13 cellular contexts compared by ENCODE assay signal in the genomic region with DNA sequence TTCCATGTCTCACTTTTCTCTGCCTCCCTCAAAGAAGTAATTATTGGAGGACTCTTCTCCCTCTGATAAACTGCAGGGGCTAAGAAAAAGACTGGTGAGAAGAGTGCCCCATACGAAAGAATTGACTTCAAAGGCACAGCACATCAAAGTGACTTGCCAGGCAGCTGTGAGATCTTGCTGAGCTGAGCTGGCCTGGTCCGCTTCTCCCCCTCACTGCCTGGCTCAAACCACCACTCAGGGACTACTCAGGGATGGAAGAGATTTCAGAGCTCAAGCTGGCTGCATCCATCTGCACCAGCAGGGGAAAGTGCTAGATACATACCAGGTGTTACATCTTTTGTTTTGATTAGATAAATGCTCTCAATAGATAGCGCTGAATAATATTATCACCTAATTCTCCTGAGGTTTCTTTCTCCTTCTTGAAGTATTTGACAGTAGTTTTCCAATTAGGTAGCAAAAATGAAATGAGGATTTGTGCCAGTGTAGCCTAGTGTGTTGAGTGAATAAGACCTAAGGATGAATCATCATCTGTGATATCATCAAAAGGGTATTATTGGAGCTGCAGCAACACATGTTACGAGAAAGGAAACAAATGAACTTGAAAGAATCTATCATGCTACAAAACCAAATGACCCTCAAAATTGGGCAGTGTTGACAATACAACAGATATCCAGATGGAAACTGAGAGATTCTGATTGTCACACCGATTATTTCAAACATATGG.
DNase-seq lines count a peak whose midpoint lies in the region; ATAC-seq, FAIRE-seq and TF ChIP-seq lines count a peak whose summit lies in the region.
"Had no signal": no experiment of that assay in that cellular context is flagged by ENCODE, and none has a peak within 500 bp of the region (broad histone marks: within the 10 kb centered on the region; RNA-seq: fewer than 3 reads in every experiment).

No MANE protein-coding gene starts in this region.

- H3K4me3 Mint-ChIP-seq in activated CD8-positive, alpha-beta T cell treated with anti-CD3 and anti-CD28 coated beads, Interleukin-2, amount 10 ng/mL, durations not matched to agents 7 days and 5 days = no peak overlapping the region

- H3K27ac ChIP-seq in SK-N-SH (ENCODE audit: low read depth in 2 of 2, low read length in 1 of 2) = no peak overlapping the region
- H3K27ac ChIP-seq: KMS-11, pancreas had no signal

- H3K4me1 ChIP-seq in SK-N-SH (ENCODE audit: control insufficient read depth in 1 of 2, insufficient read depth in 2 of 2, low read depth in 1 of 2, low read length in 1 of 2) = no peaks in the 10 kb centered on the region
- H3K4me1 ChIP-seq: pancreas had no signal

- H3F3A ChIP-seq in SK-N-SH (replicated peaks; ENCODE audit: insufficient read depth) = no peaks in the 10 kb centered on the region

- DNase-seq in SK-N-SH = no peak
- DNase-seq in astrocyte of the spinal cord (ENCODE audit: low read depth, low spot score) = peak; percentile 53
- DNase-seq in iPS DF 19.7 (ENCODE audit: low read depth, low spot score) = peak; percentile 1
- peak; percentile 3 for DNase-seq in urothelium cell line (ENCODE audit: low spot score)
- no peak for DNase-seq in activated CD8-positive, alpha-beta T cell treated with anti-CD3 and anti-CD28 coated beads, Interleukin-2, amount 10 ng/mL, durations not matched to agents 7 days and 5 days
- no peak for DNase-seq in NCI-H2227 treated with DMSO at 0.1 percent for 48 hours (lab: John Stamatoyannopoulos, UW)
- no peak for DNase-seq in stimulated activated CD4-positive, alpha-beta T cell treated with anti-CD3 and anti-CD28 coated beads, Interleukin-4, amount 100 ng/mL, for 1 hour
- DNase-seq: activated naive CD4-positive, alpha-beta T cell; NCI-H187 treated with DMSO at 0.1 percent for 48 hours; NK-92 treated with Interleukin-12 subunit alpha and Interleukin-12 subunit beta, amount 100 ng/mL, for 24 hours; pancreas had no signal

- 72% methylated on average over 5 of the region's 5 CpGs for WGBS in SK-N-SH (ENCODE audit: low lambda C conversion rate)

- CTCF ChIA-PET in SK-N-SH (lab: Yijun Ruan, JAX) = interaction anchor here (1.0 kb wide), 1 partner anchor 8 kb away, joined by 3 read pairs; no protein-coding TSS in a partner anchor
- CTCF ChIA-PET in activated CD8-positive, alpha-beta T cell treated with anti-CD3 and anti-CD28 coated beads, Interleukin-2, amount 10 ng/mL, durations not matched to agents 7 days and 5 days (lab: Charles Lee) = no interaction called here

- H3K4me1 Mint-ChIP-seq in activated CD8-positive, alpha-beta T cell treated with anti-CD3 and anti-CD28 coated beads, Interleukin-2, amount 10 ng/mL, durations not matched to agents 7 days and 5 days (ENCODE audit: low read depth) = no peaks in the 10 kb centered on the region

- H2AFZ ChIP-seq in SK-N-SH (ENCODE audit: low read depth) = no peak overlapping the region

- in situ Hi-C loops in astrocyte of the spinal cord (cut with HindIII; ENCODE audit: low sequenced_read_pairs) = no loop called here

- no peaks in the 10 kb centered on the region for H3K36me3 ChIP-seq in SK-N-SH (replicated peaks in 1 of 2; ENCODE audit: control insufficient read depth in 1 of 2, insufficient read depth in 2 of 2, low read length in 1 of 2)
- H3K36me3 ChIP-seq: pancreas had no signal

- TF ChIP-seq CTCF in SK-N-SH (IDR thresholded peaks at IDR 0.05) (no peak), astrocyte of the spinal cord (IDR thresholded peaks at IDR 0.05; ENCODE audit: low read depth, low read length) (no peak)

- no peaks in the 10 kb centered on the region for H3K79me2 ChIP-seq in SK-N-SH (ENCODE audit: insufficient read depth)

- ATAC-seq in SK-N-SH treated with all-trans-retinoic acid at 6 μM for 48 hours = no peak
- ATAC-seq in activated CD8-positive, alpha-beta T cell treated with anti-CD3 and anti-CD28 coated beads, Interleukin-2, amount 10 ng/mL, durations not matched to agents 7 days and 5 days = no peak
- ATAC-seq: pancreas had no signal

- no peak for TF ChIP-seq EP300 in SK-N-SH (IDR thresholded peaks at IDR 0.05; ENCODE audit: borderline replicate concordance in 1 of 2, low read depth in 1 of 2, low read length in 1 of 2)

- no peaks in the 10 kb centered on the region for H3K36me3 Mint-ChIP-seq in activated CD8-positive, alpha-beta T cell treated with anti-CD3 and anti-CD28 coated beads, Interleukin-2, amount 10 ng/mL, durations not matched to agents 7 days and 5 days (ENCODE audit: low read depth)

- H3K9me3 ChIP-seq in SK-N-SH = no peaks in the 10 kb centered on the region
- H3K9me3 ChIP-seq: pancreas had no signal

- POLR2A ChIA-PET in SK-N-SH (lab: Yijun Ruan, JAX) = no interaction called here
- POLR2A ChIA-PET in activated CD8-positive, alpha-beta T cell treated with anti-CD3 and anti-CD28 coated beads, Interleukin-2, amount 10 ng/mL, durations not matched to agents 7 days and 5 days (lab: Charles Lee) = no interaction called here

- H3K4me3 ChIP-seq in SK-N-SH (ENCODE audit: low read depth in 2 of 2, low read length in 1 of 2) (no peak overlapping the region), astrocyte of the spinal cord (ENCODE audit: low read depth, low read length) (no peak overlapping the region)
- H3K4me3 ChIP-seq: pancreas had no signal

- H3K27ac Mint-ChIP-seq in activated CD8-positive, alpha-beta T cell treated with anti-CD3 and anti-CD28 coated beads, Interleukin-2, amount 10 ng/mL, durations not matched to agents 7 days and 5 days = no peak overlapping the region

- H3K27me3 ChIP-seq in SK-N-SH (ENCODE audit: insufficient read depth) = no peaks in the 10 kb centered on the region
- H3K27me3 ChIP-seq: pancreas had no signal

- H4K20me1 ChIP-seq in SK-N-SH (ENCODE audit: insufficient read depth) = no peaks in the 10 kb centered on the region

- no peak overlapping the region for H3K9ac ChIP-seq in SK-N-SH
- H3K9ac ChIP-seq: KMS-11 had no signal

- H3K9me2 ChIP-seq in SK-N-SH = no peaks in the 10 kb centered on the region

- FAIRE-seq in urothelium cell line (lab: Jason Lieb, UNC) = no peak
- FAIRE-seq: pancreas had no signal

- H3K27me3 Mint-ChIP-seq in activated CD8-positive, alpha-beta T cell treated with anti-CD3 and anti-CD28 coated beads, Interleukin-2, amount 10 ng/mL, durations not matched to agents 7 days and 5 days (ENCODE audit: low read depth) = peaks cover 2% of the 10 kb centered on the region

- TF ChIP-seq RAD21 in SK-N-SH (IDR thresholded peaks at IDR 0.05; ENCODE audit: low read length) = no peak

- H3K4me2 ChIP-seq in SK-N-SH = no peak overlapping the region
- H3K4me2 ChIP-seq: KMS-11 had no signal

- H3K9me3 Mint-ChIP-seq in activated CD8-positive, alpha-beta T cell treated with anti-CD3 and anti-CD28 coated beads, Interleukin-2, amount 10 ng/mL, durations not matched to agents 7 days and 5 days (ENCODE audit: insufficient read depth) = no peaks in the 10 kb centered on the region

TF ChIP-seq in SK-N-SH, 30 proteins besides CTCF, POLR2A, EP300 and RAD21 (continues in another document):
- no peak for TF ChIP-seq RCOR1 (IDR thresholded peaks at IDR 0.05; ENCODE audit: low read length)
- TF ChIP-seq FOSL2 (IDR thresholded peaks at IDR 0.05; ENCODE audit: borderline replicate concordance, low read depth) = peak; percentile 42; the same call in 1 of the 2 replicates
- no peak for TF ChIP-seq RFX5 (IDR thresholded peaks at IDR 0.05; ENCODE audit: low read length)
- TF ChIP-seq GABPA (IDR thresholded peaks at IDR 0.05; ENCODE audit: low read depth) = no peak
- no peak for TF ChIP-seq GATA2 (CRISPR knock-in tag; IDR thresholded peaks at IDR 0.05)
- TF ChIP-seq, protein P1, sequence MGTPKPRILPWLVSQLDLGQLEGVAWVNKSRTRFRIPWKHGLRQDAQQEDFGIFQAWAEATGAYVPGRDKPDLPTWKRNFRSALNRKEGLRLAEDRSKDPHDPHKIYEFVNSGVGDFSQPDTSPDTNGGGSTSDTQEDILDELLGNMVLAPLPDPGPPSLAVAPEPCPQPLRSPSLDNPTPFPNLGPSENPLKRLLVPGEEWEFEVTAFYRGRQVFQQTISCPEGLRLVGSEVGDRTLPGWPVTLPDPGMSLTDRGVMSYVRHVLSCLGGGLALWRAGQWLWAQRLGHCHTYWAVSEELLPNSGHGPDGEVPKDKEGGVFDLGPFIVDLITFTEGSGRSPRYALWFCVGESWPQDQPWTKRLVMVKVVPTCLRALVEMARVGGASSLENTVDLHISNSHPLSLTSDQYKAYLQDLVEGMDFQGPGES (IDR thresholded peaks at IDR 0.05; ENCODE audit: low read depth, low read length) = no peak

TF ChIP-seq in SK-N-SH treated with all-trans-retinoic acid at 6 μM for 48 hours, 23 proteins besides CTCF, POLR2A, EP300 and RAD21 (continues in another document):
- no peak for TF ChIP-seq PPARA (CRISPR knock-in tag; IDR thresholded peaks at IDR 0.05; ENCODE audit: borderline replicate concordance)
- no peak for TF ChIP-seq TCF4 (CRISPR knock-in tag; IDR thresholded peaks at IDR 0.05; ENCODE audit: borderline replicate concordance)
- TF ChIP-seq ZNF70 (CRISPR knock-in tag; IDR thresholded peaks at IDR 0.05) = no peak
- TF ChIP-seq CSDC2 (CRISPR knock-in tag; IDR thresholded peaks at IDR 0.05) = no peak
- no peak for TF ChIP-seq ZNF8 (CRISPR knock-in tag; IDR thresholded peaks at IDR 0.05)
- TF ChIP-seq RARB (CRISPR knock-in tag; IDR thresholded peaks at IDR 0.05) = no peak
- no peak for TF ChIP-seq BACH2 (CRISPR knock-in tag; IDR thresholded peaks at IDR 0.05; ENCODE audit: borderline replicate concordance)
- TF ChIP-seq GLIS3 (CRISPR knock-in tag; IDR thresholded peaks at IDR 0.05) = no peak
- TF ChIP-seq, protein P2, sequence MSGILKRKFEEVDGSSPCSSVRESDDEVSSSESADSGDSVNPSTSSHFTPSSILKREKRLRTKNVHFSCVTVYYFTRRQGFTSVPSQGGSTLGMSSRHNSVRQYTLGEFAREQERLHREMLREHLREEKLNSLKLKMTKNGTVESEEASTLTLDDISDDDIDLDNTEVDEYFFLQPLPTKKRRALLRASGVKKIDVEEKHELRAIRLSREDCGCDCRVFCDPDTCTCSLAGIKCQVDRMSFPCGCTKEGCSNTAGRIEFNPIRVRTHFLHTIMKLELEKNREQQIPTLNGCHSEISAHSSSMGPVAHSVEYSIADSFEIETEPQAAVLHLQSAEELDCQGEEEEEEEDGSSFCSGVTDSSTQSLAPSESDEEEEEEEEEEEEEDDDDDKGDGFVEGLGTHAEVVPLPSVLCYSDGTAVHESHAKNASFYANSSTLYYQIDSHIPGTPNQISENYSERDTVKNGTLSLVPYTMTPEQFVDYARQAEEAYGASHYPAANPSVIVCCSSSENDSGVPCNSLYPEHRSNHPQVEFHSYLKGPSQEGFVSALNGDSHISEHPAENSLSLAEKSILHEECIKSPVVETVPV (CRISPR knock-in tag; IDR thresholded peaks at IDR 0.05) = no peak
- no peak for TF ChIP-seq ZC3H10 (CRISPR knock-in tag; IDR thresholded peaks at IDR 0.05)

Comparison
In these comparisons a context has a peak if more than half of its experiments do, and no peak if none do; other contexts are left out.
1. DNase-seq: peak in astrocyte of the spinal cord (single experiment), iPS DF 19.7 (single experiment) and urothelium cell line (single experiment); none in SK-N-SH (single experiment), activated CD8-positive, alpha-beta T cell treated with anti-CD3 and anti-CD28 coated beads, Interleukin-2, amount 10 ng/mL, durations not matched to agents 7 days and 5 days (single experiment), NCI-H2227 treated with DMSO at 0.1 percent for 48 hours (single experiment) and stimulated activated CD4-positive, alpha-beta T cell treated with anti-CD3 and anti-CD28 coated beads, Interleukin-4, amount 100 ng/mL, for 1 hour (single experiment).